Comparison of ENCODE assay signal across 1 cellular context in the genomic region with DNA sequence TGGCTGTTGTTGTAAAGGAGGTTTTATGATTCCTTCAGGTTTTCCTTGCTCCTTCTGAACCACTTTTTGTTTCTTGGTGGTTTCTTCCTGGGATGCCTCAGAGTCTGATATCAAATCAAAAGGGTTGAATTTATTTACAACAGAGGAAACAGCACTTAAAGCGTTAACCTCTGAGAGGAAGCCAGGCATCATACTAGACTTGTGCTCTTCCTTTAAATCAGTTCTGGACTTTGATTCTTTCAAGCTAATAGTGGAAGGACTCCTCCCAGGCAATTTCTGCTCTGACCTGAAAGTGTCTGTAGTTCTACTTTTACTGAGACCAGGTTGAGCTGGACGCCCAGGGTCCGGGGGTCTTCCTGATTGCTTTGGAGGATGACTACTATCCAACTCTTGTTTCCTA.
TF ChIP-seq lines count a peak whose summit lies in the region.

No MANE protein-coding gene starts in this region.

TF ChIP-seq in HepG2, 621 proteins besides CTCF, POLR2A, EP300 and RAD21:
- no peak for TF ChIP-seq ZNF7 (CRISPR knock-in tag; IDR thresholded peaks at IDR 0.05)
- TF ChIP-seq ZNF652 (CRISPR knock-in tag; IDR thresholded peaks at IDR 0.05; ENCODE audit: borderline replicate concordance, low read depth) = peak; percentile 80
- TF ChIP-seq, protein P1, sequence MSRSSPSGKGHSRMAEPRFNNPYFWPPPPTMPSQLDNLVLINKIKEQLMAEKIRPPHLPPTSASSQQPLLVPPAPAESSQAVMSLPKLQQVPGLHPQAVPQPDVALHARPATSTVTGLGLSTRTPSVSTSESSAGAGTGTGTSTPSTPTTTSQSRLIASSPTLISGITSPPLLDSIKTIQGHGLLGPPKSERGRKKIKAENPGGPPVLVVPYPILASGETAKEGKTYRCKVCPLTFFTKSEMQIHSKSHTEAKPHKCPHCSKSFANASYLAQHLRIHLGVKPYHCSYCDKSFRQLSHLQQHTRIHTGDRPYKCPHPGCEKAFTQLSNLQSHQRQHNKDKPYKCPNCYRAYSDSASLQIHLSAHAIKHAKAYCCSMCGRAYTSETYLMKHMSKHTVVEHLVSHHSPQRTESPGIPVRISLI (CRISPR knock-in tag; IDR thresholded peaks at IDR 0.05; ENCODE audit: borderline replicate concordance) = no peak
